ENCODE assay signal across 7 cellular contexts in the genomic region with DNA sequence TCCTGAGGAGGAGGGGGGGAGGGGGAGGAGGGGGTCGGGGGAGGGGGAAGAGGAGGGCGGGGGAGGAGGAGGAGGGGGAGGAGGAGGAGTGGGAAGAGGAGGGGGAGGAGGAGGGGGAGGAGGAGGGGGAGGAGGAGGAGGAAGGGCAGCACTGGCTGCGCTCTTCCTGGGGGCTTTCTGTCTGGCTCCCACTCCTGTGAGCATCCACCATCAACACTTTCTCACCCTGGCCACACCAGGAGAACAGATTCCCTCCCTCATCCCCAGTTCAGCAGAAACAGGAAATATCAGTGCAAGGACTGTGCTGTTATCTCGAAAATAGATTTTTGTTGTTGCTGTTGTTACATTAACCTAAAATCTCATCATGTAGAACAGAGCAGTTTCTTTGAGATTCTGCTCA.
"Had no signal": no experiment of that assay in that cellular context is flagged by ENCODE, and none has a peak within 500 bp of the region (broad histone marks: within the 10 kb centered on the region; RNA-seq: fewer than 3 reads in every experiment).

No MANE protein-coding gene starts in this region.

- DNase-seq: GF-D8 had no signal

- FAIRE-seq: G401.6, GM12878, GM12891, GM12892, GM18507, GM19239 had no signal

- H3K4me3 ChIP-seq: GM12878 had no signal

- ATAC-seq: GM12878 had no signal
